ENCODE assay signal across 15 cellular contexts in the genomic region with DNA sequence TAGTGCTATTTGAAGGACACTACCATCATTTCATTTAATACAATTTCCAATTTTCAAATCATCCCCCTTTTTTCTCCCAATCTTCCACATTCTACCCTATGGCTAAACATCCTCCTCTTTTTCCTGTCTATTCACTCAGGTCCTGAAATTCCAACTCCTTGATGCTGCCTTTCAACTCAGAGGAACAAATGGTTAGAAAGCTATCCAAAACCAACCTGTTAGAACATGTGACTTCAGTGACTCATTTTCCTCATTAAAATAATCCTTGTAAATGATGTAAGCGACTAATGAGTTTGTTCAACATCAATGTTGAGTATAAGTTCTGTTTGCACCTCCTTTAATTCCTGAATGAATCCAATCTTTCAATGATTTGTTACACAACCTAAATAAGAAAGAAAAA. TPM values are rescaled to one million over a fixed set of nuclear protein-coding genes. Genes with fewer than 3 reads are reported as not detected.
DNase-seq lines count a peak whose midpoint lies in the region; ATAC-seq, FAIRE-seq and TF ChIP-seq lines count a peak whose summit lies in the region.
"Had no signal": no experiment of that assay in that cellular context is flagged by ENCODE, and none has a peak within 500 bp of the region (broad histone marks: within the 10 kb centered on the region; RNA-seq: fewer than 3 reads in every experiment).

No MANE protein-coding gene starts in this region.

- no peak for FAIRE-seq in GM12891 (lab: Jason Lieb, UNC)

- no peaks in the 10 kb centered on the region for H3K9me3 Mint-ChIP-seq in stimulated activated naive CD8-positive, alpha-beta T cell treated with anti-CD3 and anti-CD28 coated beads, Interleukin-15, Interleukin-2, amounts not matched to agents 100 ng/mL and 50 ng/mL, for 24 hours
- H3K9me3 Mint-ChIP-seq in activated CD4-positive, alpha-beta memory T cell treated with anti-CD3 and anti-CD28 coated beads, Interleukin-2, amount 10 ng/mL, durations not matched to agents 7 days and 5 days, result no peaks in the 10 kb centered on the region

- POLR2A ChIA-PET in activated CD4-positive, alpha-beta memory T cell treated with anti-CD3 and anti-CD28 coated beads, Interleukin-2, amount 10 ng/mL, durations not matched to agents 7 days and 5 days (lab: Charles Lee), result interaction anchor here (2.1 kb wide), 1 partner anchor 16 kb away, joined by 18 read pairs; a partner anchor contains a TSS

- peaks cover 70% of the 10 kb centered on the region for H3K36me3 Mint-ChIP-seq in stimulated activated naive CD8-positive, alpha-beta T cell treated with anti-CD3 and anti-CD28 coated beads, Interleukin-15, Interleukin-2, amounts not matched to agents 100 ng/mL and 50 ng/mL, for 24 hours (ENCODE audit: low read depth)
- H3K36me3 Mint-ChIP-seq in activated CD4-positive, alpha-beta memory T cell treated with anti-CD3 and anti-CD28 coated beads, Interleukin-2, amount 10 ng/mL, durations not matched to agents 7 days and 5 days (ENCODE audit: low read depth), result peaks cover 60% of the 10 kb centered on the region

- no peaks in the 10 kb centered on the region for H3K27me3 ChIP-seq in subcutaneous abdominal adipose tissue (ENCODE audit: control insufficient read depth in 5 of 5, insufficient read depth in 4 of 5, low read length in 5 of 5)
- H3K27me3 ChIP-seq: adrenal gland, right lobe of liver had no signal

- H3K27ac Mint-ChIP-seq in stimulated activated naive CD8-positive, alpha-beta T cell treated with anti-CD3 and anti-CD28 coated beads, Interleukin-15, Interleukin-2, amounts not matched to agents 100 ng/mL and 50 ng/mL, for 24 hours, result peak overlapping the region; percentile 79
- peak overlapping the region; percentile 65 for H3K27ac Mint-ChIP-seq in activated CD4-positive, alpha-beta memory T cell treated with anti-CD3 and anti-CD28 coated beads, Interleukin-2, amount 10 ng/mL, durations not matched to agents 7 days and 5 days

- H3K27me3 Mint-ChIP-seq in stimulated activated naive CD8-positive, alpha-beta T cell treated with anti-CD3 and anti-CD28 coated beads, Interleukin-15, Interleukin-2, amounts not matched to agents 100 ng/mL and 50 ng/mL, for 24 hours, result no peaks in the 10 kb centered on the region
- no peaks in the 10 kb centered on the region for H3K27me3 Mint-ChIP-seq in activated CD4-positive, alpha-beta memory T cell treated with anti-CD3 and anti-CD28 coated beads, Interleukin-2, amount 10 ng/mL, durations not matched to agents 7 days and 5 days
- H3K27me3 Mint-ChIP-seq: B cell had no signal

- no peak for DNase-seq in stimulated activated naive CD8-positive, alpha-beta T cell treated with anti-CD3 and anti-CD28 coated beads, Interleukin-15, Interleukin-2, amounts not matched to agents 100 U/mL and 50 U/mL, for 24 hours
- no peak for DNase-seq in activated CD4-positive, alpha-beta memory T cell treated with anti-CD3 and anti-CD28 coated beads, Interleukin-2, amount 10 ng/mL, durations not matched to agents 7 days and 5 days
- DNase-seq in epithelial cell of prostate (ENCODE audit: low read depth, low spot score), result no peak
- no peak for DNase-seq in middle frontal gyrus (ENCODE audit: extremely low spot score, low spot score)
- DNase-seq in GM12891 (ENCODE audit: insufficient read length, low spot score), result no peak
- DNase-seq: adrenal gland; NCI-H1105 treated with DMSO at 0.1 percent for 48 hours; right lobe of liver; SHP77 treated with DMSO at 0.1 percent for 48 hours; stimulated activated CD4-positive, alpha-beta T cell treated with anti-CD3 and anti-CD28 coated beads, Interleukin-1b, Interleukin-23, amount 100 ng/mL, for 48 hours had no signal

- peak overlapping the region; percentile 24 for H3K4me3 Mint-ChIP-seq in stimulated activated naive CD8-positive, alpha-beta T cell treated with anti-CD3 and anti-CD28 coated beads, Interleukin-15, Interleukin-2, amounts not matched to agents 100 ng/mL and 50 ng/mL, for 24 hours
- H3K4me3 Mint-ChIP-seq in activated CD4-positive, alpha-beta memory T cell treated with anti-CD3 and anti-CD28 coated beads, Interleukin-2, amount 10 ng/mL, durations not matched to agents 7 days and 5 days, result no peak overlapping the region
- H3K4me3 Mint-ChIP-seq: B cell had no signal

- no peak overlapping the region for H3K4me3 ChIP-seq in subcutaneous abdominal adipose tissue (ENCODE audit: low read depth in 1 of 5, low read length in 5 of 5)
- H3K4me3 ChIP-seq: adrenal gland, right lobe of liver had no signal

- no peaks in the 10 kb centered on the region for H3K9me3 ChIP-seq in subcutaneous abdominal adipose tissue (ENCODE audit: control insufficient read depth in 5 of 5, low read length in 5 of 5)
- H3K9me3 ChIP-seq: adrenal gland, right lobe of liver had no signal

- CTCF ChIA-PET in activated CD4-positive, alpha-beta memory T cell treated with anti-CD3 and anti-CD28 coated beads, Interleukin-2, amount 10 ng/mL, durations not matched to agents 7 days and 5 days (lab: Charles Lee), result interaction anchor here (1.8 to 10.2 kb wide), 2 partner anchors 16 to 114 kb away, joined by 6 to 72 read pairs; a partner anchor contains a TSS

- H3K4me1 ChIP-seq in subcutaneous abdominal adipose tissue (ENCODE audit: control insufficient read depth in 5 of 5, insufficient read depth in 5 of 5, low read length in 5 of 5), result peaks cover 2 to 50% (median 40%) of the 10 kb centered on the region in 5 donors

- no peak for TF ChIP-seq POLR2A in GM12891 (IDR thresholded peaks at IDR 0.05; ENCODE audit: low read depth, low read length)

- peak overlapping the region; percentile 68 for H3K27ac ChIP-seq in epithelial cell of prostate
- peak overlapping the region; percentile 4 for H3K27ac ChIP-seq in subcutaneous abdominal adipose tissue (ENCODE audit: low read depth, low read length)
- H3K27ac ChIP-seq: KMS-11, right lobe of liver had no signal

- no peak overlapping the region for H3K9ac ChIP-seq in subcutaneous abdominal adipose tissue (ENCODE audit: low read length in 5 of 5)
- H3K9ac ChIP-seq: KMS-11 had no signal

- no peak for ATAC-seq in stimulated activated naive CD8-positive, alpha-beta T cell treated with anti-CD3 and anti-CD28 coated beads, Interleukin-15, Interleukin-2, amounts not matched to agents 100 U/mL and 50 U/mL, for 24 hours
- no peak for ATAC-seq in GM19397 (IDR thresholded peaks at IDR 0.05; ENCODE audit: unreplicated experiment)
- ATAC-seq: right lobe of liver had no signal

- H3K4me1 Mint-ChIP-seq in stimulated activated naive CD8-positive, alpha-beta T cell treated with anti-CD3 and anti-CD28 coated beads, Interleukin-15, Interleukin-2, amounts not matched to agents 100 ng/mL and 50 ng/mL, for 24 hours (ENCODE audit: low read depth), result peaks cover 88% of the 10 kb centered on the region
- peaks cover 72% of the 10 kb centered on the region for H3K4me1 Mint-ChIP-seq in activated CD4-positive, alpha-beta memory T cell treated with anti-CD3 and anti-CD28 coated beads, Interleukin-2, amount 10 ng/mL, durations not matched to agents 7 days and 5 days

- peaks cover 6 to 18% (median 16%) of the 10 kb centered on the region in 5 donors for H3K36me3 ChIP-seq in subcutaneous abdominal adipose tissue (ENCODE audit: control insufficient read depth in 5 of 5, insufficient read depth in 5 of 5, low read length in 5 of 5)

TF ChIP-seq in GM12891, 5 proteins besides CTCF, POLR2A, EP300 and RAD21:
- TF ChIP-seq PAX5 (IDR thresholded peaks at IDR 0.05; ENCODE audit: insufficient read depth, low read length, severe bottlenecking) (no peak), POU2F2 (IDR thresholded peaks at IDR 0.05; ENCODE audit: low read depth, low read length) (no peak), POLR2AphosphoS5 (IDR thresholded peaks at IDR 0.05; ENCODE audit: low read depth, low read length) (no peak), SPI1 (IDR thresholded peaks at IDR 0.05; ENCODE audit: low read depth, low read length) (no peak), TAF1 (IDR thresholded peaks at IDR 0.05; ENCODE audit: low read depth, low read length) (no peak)

RNA-seq across cellular contexts. Expression of a gene that starts 5.5 kb away (rescaled TPM):
- total RNA-seq in activated CD4-positive, alpha-beta memory T cell treated with anti-CD3 and anti-CD28 coated beads, Interleukin-2, amount 10 ng/mL, durations not matched to agents 7 days and 5 days, result 10 to 100 TPM; 49.3 to 50.0 TPM
- polyA plus RNA-seq in GM12891 (2012; ENCODE audit: low read depth, missing spikeins), result 34.1 TPM

RNA-seq across cellular contexts. Expression of a gene that starts 16.2 kb away (rescaled TPM):
- total RNA-seq in activated CD4-positive, alpha-beta memory T cell treated with anti-CD3 and anti-CD28 coated beads, Interleukin-2, amount 10 ng/mL, durations not matched to agents 7 days and 5 days, result 10 to 100 TPM; 29.1 to 31.1 TPM
- 15.5 TPM for polyA plus RNA-seq in GM12891 (2012; ENCODE audit: low read depth, missing spikeins)
